Comparison of ENCODE assay signal across 11 cellular contexts in the genomic region with DNA sequence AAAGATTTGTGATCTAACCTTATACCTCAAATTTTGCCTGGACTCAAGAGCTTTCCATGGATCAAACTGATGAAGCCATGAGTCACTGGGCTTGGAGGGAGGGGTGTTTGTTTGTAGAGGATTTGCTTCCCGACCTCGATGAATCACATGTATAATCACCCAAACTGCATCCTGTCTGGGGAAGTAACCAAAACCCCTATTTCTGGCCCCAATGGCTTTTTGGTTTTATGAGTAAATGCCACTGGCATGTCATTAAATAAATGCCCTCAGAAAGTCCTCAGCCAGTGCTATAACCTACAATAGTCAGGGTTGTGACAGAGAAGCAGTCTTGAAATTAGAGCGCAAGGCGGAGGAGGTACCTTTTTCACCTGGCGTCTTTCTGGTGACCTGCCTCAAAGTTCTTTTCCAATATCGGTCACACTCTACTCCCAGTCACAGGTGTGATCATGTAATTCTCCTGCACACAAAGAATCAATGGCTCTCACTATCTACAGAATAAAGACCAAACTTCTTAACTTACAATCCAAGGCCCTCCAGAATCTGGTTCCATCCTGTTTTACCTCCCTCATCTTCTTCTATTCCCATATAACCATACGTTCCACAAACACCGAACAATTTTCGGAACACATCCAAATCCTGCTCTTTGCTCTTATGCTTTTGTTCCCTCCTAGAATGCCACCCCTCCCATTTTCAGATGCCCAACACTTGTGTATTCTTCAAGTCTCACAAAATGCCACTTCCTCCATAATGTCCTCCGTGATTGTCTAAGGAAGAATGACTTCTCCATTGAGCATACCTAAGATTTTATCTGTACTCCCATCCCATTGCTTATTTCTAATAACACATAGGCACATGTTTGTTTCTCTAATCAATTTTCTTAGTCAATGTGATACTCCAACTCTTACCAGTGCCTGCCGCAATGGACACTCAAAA.
DNase-seq lines count a peak whose midpoint lies in the region; ATAC-seq, FAIRE-seq and TF ChIP-seq lines count a peak whose summit lies in the region.
"Had no signal": no experiment of that assay in that cellular context is flagged by ENCODE, and none has a peak within 500 bp of the region (broad histone marks: within the 10 kb centered on the region; RNA-seq: fewer than 3 reads in every experiment).

No MANE protein-coding gene starts in this region.

- ATAC-seq in right cardiac atrium (peak; percentile 50 to 88), GM19324 (IDR thresholded peaks at IDR 0.05; ENCODE audit: low FRiP score, unreplicated experiment) (no peak)
- ATAC-seq: activated CD8-positive, alpha-beta T cell treated with anti-CD3 and anti-CD28 coated beads for 36 hours had no signal

- H3K4me1 ChIP-seq in breast epithelium (peaks cover 0 to 3% of the 10 kb centered on the region in 2 donors), adrenal gland (replicated peaks in 1 of 2) (peaks cover 0 to 5% of the 10 kb centered on the region in 2 donors), right cardiac atrium (ENCODE audit: control insufficient read depth, insufficient read depth, low read length) (peaks cover 9% of the 10 kb centered on the region)

- TF ChIP-seq POLR2A in breast epithelium (IDR thresholded peaks at IDR 0.05) (no peak), adrenal gland (IDR thresholded peaks at IDR 0.05) (no peak)

- peaks cover 46% of the 10 kb centered on the region for H3K4me1 Mint-ChIP-seq in MCF 10A (ENCODE audit: insufficient read depth, unreplicated experiment)
- H3K4me1 Mint-ChIP-seq: B cell had no signal

- no peaks in the 10 kb centered on the region for H3K27me3 ChIP-seq in breast epithelium
- no peaks in the 10 kb centered on the region for H3K27me3 ChIP-seq in adrenal gland
- H3K27me3 ChIP-seq in right cardiac atrium (ENCODE audit: control insufficient read depth, insufficient read depth): no peaks in the 10 kb centered on the region

- no peaks in the 10 kb centered on the region for H3K36me3 ChIP-seq in breast epithelium
- no peaks in the 10 kb centered on the region for H3K36me3 ChIP-seq in adrenal gland (replicated peaks in 1 of 2)

- no peaks in the 10 kb centered on the region for H3K9me3 ChIP-seq in breast epithelium
- H3K9me3 ChIP-seq in adrenal gland (replicated peaks in 1 of 3): no peaks in the 10 kb centered on the region
- no peaks in the 10 kb centered on the region for H3K9me3 ChIP-seq in right cardiac atrium (ENCODE audit: control insufficient read depth, low read length)

- H3K4me3 ChIP-seq in breast epithelium: no peak overlapping the region
- no peak overlapping the region for H3K4me3 ChIP-seq in adrenal gland
- H3K4me3 ChIP-seq in right cardiac atrium (ENCODE audit: low read length): no peak overlapping the region

- H3K27ac Mint-ChIP-seq in MCF 10A (ENCODE audit: low read depth, unreplicated experiment): peak overlapping the region; percentile 49
- H3K27ac Mint-ChIP-seq: activated CD8-positive, alpha-beta T cell treated with anti-CD3 and anti-CD28 coated beads for 36 hours; B cell; dendritic cell treated with granulocyte-macrophage colony-stimulating factor and Interleukin-4, amounts not matched to agents 40 ng/mL and 50 ng/mL, for 4 days had no signal

- H3K36me3 Mint-ChIP-seq in MCF 10A (ENCODE audit: insufficient read depth, unreplicated experiment): peaks cover 5% of the 10 kb centered on the region

- no peak overlapping the region for H3K27ac ChIP-seq in breast epithelium
- H3K27ac ChIP-seq in adrenal gland: peak overlapping the region in 1 of 5 donors; percentile 2
- H3K27ac ChIP-seq in right cardiac atrium (ENCODE audit: low read length): peak overlapping the region; percentile 38

- TF ChIP-seq CTCF in MCF 10A (IDR thresholded peaks at IDR 0.05; ENCODE audit: unreplicated experiment) (no peak), breast epithelium (IDR thresholded peaks at IDR 0.05) (no peak), adrenal gland (IDR thresholded peaks at IDR 0.05) (no peak), D721Med (IDR thresholded peaks at IDR 0.05; ENCODE audit: insufficient read depth, missing control alignments) (no peak)

- peak overlapping the region; percentile 12 for H3K4me3 Mint-ChIP-seq in MCF 10A (ENCODE audit: unreplicated experiment)
- H3K4me3 Mint-ChIP-seq: activated CD8-positive, alpha-beta T cell treated with anti-CD3 and anti-CD28 coated beads for 36 hours; B cell; dendritic cell treated with granulocyte-macrophage colony-stimulating factor and Interleukin-4, amounts not matched to agents 40 ng/mL and 50 ng/mL, for 4 days had no signal

- DNase-seq in MCF 10A (ENCODE audit: unreplicated experiment) (peak; percentile 98), breast epithelium (ENCODE audit: low spot score in 2 of 2) (no peak), adrenal gland (peak; percentile 27 to 78 (median 67)), right cardiac atrium (peak in 1 of 3 donors; percentile 24), urothelium cell line (ENCODE audit: low spot score) (peak; percentile 68), D721Med (ENCODE audit: insufficient read length, low spot score) (no peak), NCI-H524 treated with DMSO at 0.1 percent for 48 hours (lab: John Stamatoyannopoulos, UW) (no peak)
- DNase-seq: activated CD8-positive, alpha-beta T cell treated with anti-CD3 and anti-CD28 coated beads for 36 hours had no signal

- FAIRE-seq in urothelium cell line (lab: Jason Lieb, UNC) (no peak), D721Med (lab: Jason Lieb, UNC) (no peak)

- BruUV-seq in MCF 10A (replicated peaks; lab: Mats Ljungman, UMichigan): TSS peak; percentile 87

- H3K9me3 Mint-ChIP-seq in MCF 10A (ENCODE audit: unreplicated experiment): no peaks in the 10 kb centered on the region
- H3K9me3 Mint-ChIP-seq: activated CD8-positive, alpha-beta T cell treated with anti-CD3 and anti-CD28 coated beads for 36 hours; dendritic cell treated with granulocyte-macrophage colony-stimulating factor and Interleukin-4, amounts not matched to agents 40 ng/mL and 50 ng/mL, for 4 days had no signal

- intact Hi-C loops in MCF 10A (cut with micrococcal nuclease): loop anchor here (1.0 kb wide), 2 partner anchors 11 to 17 kb away; no protein-coding TSS in a partner anchor
- intact Hi-C loops in breast epithelium (cut with DNase I; ENCODE audit: low total_unique reads): no loop called here
- intact Hi-C loops in adrenal gland (cut with DNase I): no loop called here
- intact Hi-C loops in right cardiac atrium (cut with DNase I): no loop called here

- 75 to 77% (median 76%) methylated on average over 11 of the region's 11 CpGs for WGBS in adrenal gland, 4 donors
- WGBS in right cardiac atrium: 81% methylated on average over 11 of the region's 11 CpGs

- CTCF ChIA-PET in MCF 10A (lab: Yijun Ruan, JAX): interaction anchor here (0.6 to 1.1 kb wide), 3 partner anchors 14 to 542 kb away, joined by 3 to 7 read pairs (median 4); no protein-coding TSS in a partner anchor

- no peaks in the 10 kb centered on the region for H3K27me3 Mint-ChIP-seq in MCF 10A (ENCODE audit: insufficient read depth, unreplicated experiment)

- POLR2A ChIA-PET in MCF 10A (lab: Yijun Ruan, JAX): interaction anchor here (0.7 to 4.9 kb wide), 24 partner anchors 9 to 235 kb away, joined by 3 to 41 read pairs (median 4); no protein-coding TSS in a partner anchor

Comparison
In these comparisons a context has a peak if more than half of its experiments do, and no peak if none do; other contexts are left out.
1. DNase-seq: peak in MCF 10A (single experiment), adrenal gland (7 of 7) and urothelium cell line (single experiment); none in breast epithelium (0 of 2), D721Med (single experiment) and NCI-H524 treated with DMSO at 0.1 percent for 48 hours (single experiment).